ENCODE assay signal across 13 cellular contexts in the genomic region with DNA sequence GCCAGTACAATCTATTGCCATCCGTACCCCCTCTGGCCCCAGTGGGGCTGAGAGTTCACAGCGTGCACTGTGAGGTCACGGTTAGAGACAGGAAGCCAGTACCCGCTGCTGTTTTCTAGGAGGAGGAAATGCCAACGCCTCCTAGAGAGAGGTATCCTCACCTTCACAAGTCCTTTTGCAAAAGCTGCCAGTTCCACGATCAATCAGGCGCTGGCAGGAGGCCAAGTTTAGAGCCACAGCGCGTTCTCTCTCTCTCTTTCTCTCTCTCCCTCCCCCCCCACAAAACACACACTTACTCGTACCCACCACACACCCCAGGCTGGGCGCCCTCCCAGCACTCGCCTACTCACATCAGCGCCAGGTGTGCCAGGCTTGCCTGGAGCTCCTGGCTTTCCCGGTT. TPM values are rescaled to one million over a fixed set of nuclear protein-coding genes. Genes with fewer than 3 reads are reported as not detected.
DNase-seq lines count a peak whose midpoint lies in the region; TF ChIP-seq lines count a peak whose summit lies in the region.
"Had no signal": no experiment of that assay in that cellular context is flagged by ENCODE, and none has a peak within 500 bp of the region (broad histone marks: within the 10 kb centered on the region; RNA-seq: fewer than 3 reads in every experiment).

No MANE protein-coding gene starts in this region.

- WGBS in trophoblast cell (ENCODE audit: extremely low coverage, insufficient coverage, insufficient read length): no CpG with 5 or more reads among the region's 14 CpGs

- H4K8ac ChIP-seq in trophoblast cell (ENCODE audit: low read depth, low read length): no peak overlapping the region

- no peak overlapping the region for H4K12ac ChIP-seq in trophoblast cell (ENCODE audit: low read depth, low read length)

- H2BK120ac ChIP-seq in trophoblast cell (ENCODE audit: insufficient read depth, low read length, poor library complexity): no peak overlapping the region

- no peak for TF ChIP-seq EP300 in Ishikawa (IDR thresholded peaks at IDR 0.05; ENCODE audit: borderline replicate concordance)

- no peak overlapping the region for H3K4ac ChIP-seq in trophoblast cell (ENCODE audit: low read depth, low read length)

- peaks cover 28% of the 10 kb centered on the region for H3K27me3 ChIP-seq in trophoblast cell (ENCODE audit: insufficient read depth, low read length)

- no peak overlapping the region for H2BK5ac ChIP-seq in trophoblast cell (ENCODE audit: low read depth, low read length, poor library complexity)

- no peak overlapping the region for H3K4me2 ChIP-seq in trophoblast cell (ENCODE audit: low read length)

- H3K14ac ChIP-seq in trophoblast cell (ENCODE audit: low read length): no peak overlapping the region

- no peak overlapping the region for H3K27ac ChIP-seq in trophoblast cell (ENCODE audit: low read depth, low read length)
- H3K27ac ChIP-seq: cardiac muscle cell, Peyer's patch, stomach had no signal

- no peak overlapping the region for H3K4me3 ChIP-seq in trophoblast cell (ENCODE audit: low read depth, low read length)
- H3K4me3 ChIP-seq: cardiac muscle cell, Peyer's patch, stomach had no signal

- no peak overlapping the region for H2AK5ac ChIP-seq in trophoblast cell (ENCODE audit: low read length)

- H2BK12ac ChIP-seq in trophoblast cell (ENCODE audit: low read length): no peak overlapping the region

- H3K9me3 ChIP-seq in trophoblast cell (ENCODE audit: insufficient read depth, low read depth, low read length): peaks cover 4% of the 10 kb centered on the region
- H3K9me3 ChIP-seq: stomach had no signal

- H4K91ac ChIP-seq in trophoblast cell (ENCODE audit: low read depth, low read length): no peak overlapping the region

- no peak overlapping the region for H3K23ac ChIP-seq in trophoblast cell (ENCODE audit: low read length)

- H3K79me2 ChIP-seq in trophoblast cell (ENCODE audit: control insufficient read depth, insufficient read depth, low read length, poor library complexity): no peaks in the 10 kb centered on the region

- no peak for TF ChIP-seq RAD21 in Ishikawa (IDR thresholded peaks at IDR 0.05; ENCODE audit: low read depth)

- no peaks in the 10 kb centered on the region for H3K79me1 ChIP-seq in trophoblast cell (ENCODE audit: low read length)

- no peak overlapping the region for H2AFZ ChIP-seq in trophoblast cell (ENCODE audit: insufficient read depth, low read length, poor library complexity)

- no peak for TF ChIP-seq POLR2A in erythroblast (IDR thresholded peaks at IDR 0.05; ENCODE audit: low read length)

- peaks cover 7 to 9% of the 10 kb centered on the region in 2 experiments for H3K4me1 ChIP-seq in trophoblast cell (ENCODE audit: control insufficient read depth in 1 of 2, insufficient read depth in 2 of 2, low read length in 2 of 2)

- peak; percentile 93 for DNase-seq in COR-L47 (lab: John Stamatoyannopoulos, UW)
- peak; percentile 78 for DNase-seq in NCI-H510A (lab: John Stamatoyannopoulos, UW)
- peak; percentile 20 for DNase-seq in iPS DF 19.7 (ENCODE audit: low read depth, low spot score)
- no peak for DNase-seq in trophoblast cell
- no peak for DNase-seq in NCI-H524 (lab: John Stamatoyannopoulos, UW)
- no peak for DNase-seq in erythroblast (lab: John Stamatoyannopoulos, UW)
- DNase-seq in activated T-cell treated with anti-CD3 and anti-CD28 coated beads, Interleukin-2, amount 50 U/mL, for 1 hour: no peak
- DNase-seq: naive thymus-derived CD4-positive, alpha-beta T cell; NCI-H1048; Peyer's patch; stomach had no signal

- no peak overlapping the region for H3K18ac ChIP-seq in trophoblast cell (ENCODE audit: low read length)

- no peaks in the 10 kb centered on the region for H3K36me3 ChIP-seq in trophoblast cell (ENCODE audit: control insufficient read depth in 1 of 2, insufficient read depth in 2 of 2, low read length in 2 of 2)
- H3K36me3 ChIP-seq: cardiac muscle cell, Peyer's patch, stomach had no signal

- H3K9ac ChIP-seq in trophoblast cell (ENCODE audit: low read length): no peak overlapping the region

TF ChIP-seq in Ishikawa, 13 proteins besides CTCF, POLR2A, EP300 and RAD21:
- TF ChIP-seq NFIC (IDR thresholded peaks at IDR 0.05) (peak; percentile 46; the same call in 1 of the 2 replicates), CEBPB (IDR thresholded peaks at IDR 0.05) (no peak)

RNA-seq across cellular contexts. Expression of a gene that starts 22.4 kb away (rescaled TPM):
- 0.03 TPM in 1 of 2 replicates, not detected in the other for polyA plus RNA-seq in trophoblast cell (2013)
- polyA plus RNA-seq: naive thymus-derived CD4-positive, alpha-beta T cell had no signal

Comparison
In these comparisons a context has a peak if more than half of its experiments do, and no peak if none do; other contexts are left out.
1. DNase-seq: peak in COR-L47 (single experiment), NCI-H510A (single experiment) and iPS DF 19.7 (single experiment); none in trophoblast cell (0 of 2), NCI-H524 (0 of 2), erythroblast (0 of 2) and activated T-cell treated with anti-CD3 and anti-CD28 coated beads, Interleukin-2, amount 50 U/mL, for 1 hour (single experiment).